In the genomic region with DNA sequence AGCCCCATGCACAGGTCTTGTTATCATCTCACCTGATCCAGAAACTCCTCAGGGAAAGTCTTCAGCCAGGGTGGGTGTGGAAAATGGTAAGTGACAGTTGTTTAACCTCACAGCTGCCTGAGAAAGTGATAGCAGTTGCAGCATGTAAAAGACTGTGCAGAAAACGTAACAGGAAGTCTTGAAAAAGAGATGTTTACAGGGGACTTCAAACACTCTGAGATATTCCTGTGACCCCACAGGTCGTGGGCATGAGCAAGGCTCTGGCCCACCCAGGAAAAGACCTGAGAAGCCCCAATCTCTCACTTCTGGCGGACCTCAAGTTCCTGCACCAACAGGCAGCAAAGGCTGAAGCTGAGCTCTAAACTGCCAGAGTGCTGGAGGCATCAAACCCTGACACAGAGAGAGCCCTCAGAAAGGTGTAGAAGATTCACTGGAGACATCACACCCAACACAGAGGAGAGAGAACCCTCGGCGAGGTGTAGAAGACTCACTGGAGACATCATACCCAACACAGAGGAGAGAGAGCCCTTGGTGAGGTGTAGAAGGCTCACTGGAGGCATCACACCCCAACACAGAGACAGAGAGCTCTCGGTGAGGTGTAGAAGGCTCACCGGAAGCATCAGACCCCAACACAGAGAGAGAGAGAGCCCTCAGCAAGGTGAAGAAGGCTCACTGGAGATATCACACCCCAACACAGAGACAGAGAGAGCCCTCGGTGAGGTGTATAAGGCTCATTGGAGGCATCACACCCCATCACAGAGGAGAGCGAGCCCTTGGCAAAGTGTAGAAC, we compare ENCODE assay signal across 13 cellular contexts.
"Had no signal": no experiment of that assay in that cellular context is flagged by ENCODE, and none has a peak within 500 bp of the region (broad histone marks: within the 10 kb centered on the region; RNA-seq: fewer than 3 reads in every experiment).

No MANE protein-coding gene starts in this region.

- H3K4me3 Mint-ChIP-seq: activated T-cell treated with anti-CD3 and anti-CD28 coated beads, Interleukin-2, amount 50 U/mL, for 72 hours; WTC11 had no signal

- H3K27ac Mint-ChIP-seq: activated T-cell treated with anti-CD3 and anti-CD28 coated beads, Interleukin-2, amount 50 U/mL, for 72 hours; WTC11 had no signal

- ATAC-seq: activated T-cell treated with anti-CD3 and anti-CD28 coated beads, Interleukin-2, amount 50 U/mL, for 72 hours; gastroesophageal sphincter; left ventricle myocardium superior; WTC11 had no signal

- H3K4me3 ChIP-seq: gastroesophageal sphincter, sigmoid colon, stomach, thyroid gland, vagina had no signal

- DNase-seq: activated T-cell treated with anti-CD3 and anti-CD28 coated beads, Interleukin-2, amount 50 U/mL, for 72 hours; cortex of kidney; effector memory CD4-positive, alpha-beta T cell; kidney; left ventricle myocardium superior; mesenchymal stem cell; sigmoid colon; stimulated activated CD4-positive, alpha-beta T cell treated with anti-CD3 and anti-CD28 coated beads, Interleukin-12 subunit alpha, Interleukin-12 subunit beta, amount 100 ng/mL, for 4 hours; stomach; thyroid gland had no signal

- H3K36me3 Mint-ChIP-seq: WTC11 had no signal
